ENCODE assay signal across 8 cellular contexts in genomic region chr11:61357233-61357893, GRCh38. TPM values are rescaled to one million over a fixed set of nuclear protein-coding genes. Genes with fewer than 3 reads are reported as not detected.
DNase-seq lines count a peak whose midpoint lies in the region; ATAC-seq lines count a peak whose summit lies in the region.

No MANE protein-coding gene starts in this region.

- DNase-seq in NOMO-1 treated with DMSO at 0.1 percent for 48 hours (lab: John Stamatoyannopoulos, UW; ENCODE audit: unreplicated experiment) (peak; percentile 90), pons (ENCODE audit: low spot score) (peak; percentile 78), mesenchymal stem cell (no peak), midbrain (lab: John Stamatoyannopoulos, UW) (no peak), COLO668 (lab: John Stamatoyannopoulos, UW; ENCODE audit: unreplicated experiment) (no peak)
- DNase-seq in stimulated activated naive CD4-positive, alpha-beta T cell treated with Interleukin-2 at 50 U/mL for 16 hours (lab: John Stamatoyannopoulos, UW) = no peak

- H3K4me2 ChIP-seq in mesenchymal stem cell (ENCODE audit: low read length, poor library complexity, severe bottlenecking) = no peak overlapping the region

- no peaks in the 10 kb centered on the region for H3K9me3 ChIP-seq in mesenchymal stem cell (ENCODE audit: control insufficient read depth, low read length)

- H2BK120ac ChIP-seq in mesenchymal stem cell (ENCODE audit: low read depth, low read length) = no peak overlapping the region

- H3K27me3 ChIP-seq in mesenchymal stem cell (ENCODE audit: control insufficient read depth in 1 of 2, insufficient read depth in 1 of 2, low read length in 2 of 2) = no peaks in the 10 kb centered on the region

- H3K9ac ChIP-seq in mesenchymal stem cell (ENCODE audit: low read length) = no peak overlapping the region

- H3K4me1 ChIP-seq in mesenchymal stem cell (ENCODE audit: control insufficient read depth, insufficient read depth, low read depth, low read length) = no peaks in the 10 kb centered on the region

- H3K79me1 ChIP-seq in mesenchymal stem cell (replicated peaks; ENCODE audit: low read length, poor library complexity, severe bottlenecking) = peaks cover 29% of the 10 kb centered on the region

- no peak overlapping the region for H2BK5ac ChIP-seq in mesenchymal stem cell (ENCODE audit: low read depth, low read length, poor library complexity, severe bottlenecking)

- ATAC-seq in GM18870 (IDR thresholded peaks at IDR 0.05; ENCODE audit: unreplicated experiment) (peak; percentile 39), HG02763 (IDR thresholded peaks at IDR 0.05; ENCODE audit: unreplicated experiment) (peak; percentile 27)

- H2BK15ac ChIP-seq in mesenchymal stem cell (ENCODE audit: low read depth, poor library complexity, severe bottlenecking) = no peak overlapping the region

- H2AK5ac ChIP-seq in mesenchymal stem cell (ENCODE audit: low read length, severe bottlenecking) = no peak overlapping the region

- H3K36me3 ChIP-seq in mesenchymal stem cell (ENCODE audit: control insufficient read depth in 1 of 2, insufficient read depth in 2 of 2, low read depth in 1 of 2, low read length in 2 of 2) = peaks cover 19 to 50% of the 10 kb centered on the region in 2 experiments

- H3K4ac ChIP-seq in mesenchymal stem cell (ENCODE audit: low read depth in 1 of 2, low read length in 2 of 2) = no peak overlapping the region

- H2AFZ ChIP-seq in mesenchymal stem cell (ENCODE audit: low read depth, low read length) = no peak overlapping the region

- no peak overlapping the region for H2BK12ac ChIP-seq in mesenchymal stem cell (ENCODE audit: low read length in 2 of 2)

- H3K4me3 ChIP-seq in mesenchymal stem cell (ENCODE audit: insufficient read depth in 1 of 2, low read depth in 1 of 2, low read length in 2 of 2) = no peak overlapping the region

- 96% methylated on average over 9 of the region's 9 CpGs for WGBS in mesenchymal stem cell

- no peak overlapping the region for H3K18ac ChIP-seq in mesenchymal stem cell (ENCODE audit: low read depth in 1 of 2, low read length in 2 of 2)

- no peak overlapping the region for H3K27ac ChIP-seq in mesenchymal stem cell (ENCODE audit: low read length, poor library complexity, severe bottlenecking)

- H4K91ac ChIP-seq in mesenchymal stem cell (ENCODE audit: low read length) = no peak overlapping the region

- no peak overlapping the region for H3K14ac ChIP-seq in mesenchymal stem cell (ENCODE audit: low read length in 2 of 2)

- no peak overlapping the region for H3K23ac ChIP-seq in mesenchymal stem cell (ENCODE audit: low read length in 2 of 2)

- H4K8ac ChIP-seq in mesenchymal stem cell (ENCODE audit: low read length) = no peak overlapping the region

RNA-seq across cellular contexts. Expression of gene CYB561A3, which starts 4.3 kb away (rescaled TPM):
- polyA plus RNA-seq in mesenchymal stem cell (2013, experiment 1 of 2) = 33.2 TPM
- 32.4 TPM for polyA plus RNA-seq in mesenchymal stem cell (2013, experiment 2 of 2)

RNA-seq across cellular contexts. Expression of gene TMEM138, which starts 4.8 kb away (rescaled TPM):
- 68.7 TPM for polyA plus RNA-seq in mesenchymal stem cell (2013, experiment 1 of 2)
- polyA plus RNA-seq in mesenchymal stem cell (2013, experiment 2 of 2) = 67.7 TPM

RNA-seq across cellular contexts. Expression of gene TKFC, which starts 24.3 kb away (rescaled TPM):
- polyA plus RNA-seq in mesenchymal stem cell (2013, experiment 1 of 2) = 9.3 TPM
- polyA plus RNA-seq in mesenchymal stem cell (2013, experiment 2 of 2) = 9.6 TPM

RNA-seq across cellular contexts. Expression of gene DDB1, which starts 24.5 kb away (rescaled TPM):
- 93.9 TPM for polyA plus RNA-seq in mesenchymal stem cell (2013, experiment 1 of 2)
- 91.2 TPM for polyA plus RNA-seq in mesenchymal stem cell (2013, experiment 2 of 2)

RNA-seq across cellular contexts. Expression of gene TMEM216, which starts 35.0 kb away (rescaled TPM):
- polyA plus RNA-seq in mesenchymal stem cell (2013, experiment 1 of 2) = 13.1 TPM
- polyA plus RNA-seq in mesenchymal stem cell (2013, experiment 2 of 2) = 13.1 TPM

Comparison
In these comparisons a context has a peak if more than half of its experiments do, and no peak if none do; other contexts are left out.
1. DNase-seq: peak in NOMO-1 treated with DMSO at 0.1 percent for 48 hours (single experiment) and pons (single experiment); none in stimulated activated naive CD4-positive, alpha-beta T cell treated with Interleukin-2 at 50 U/mL for 16 hours (single experiment), mesenchymal stem cell (single experiment), midbrain (single experiment) and COLO668 (single experiment).